Comparison of ENCODE assay signal across 10 cellular contexts in genomic region chr20:48718914-48719578, GRCh38.
DNase-seq lines count a peak whose midpoint lies in the region; ATAC-seq lines count a peak whose summit lies in the region.
"Had no signal": no experiment of that assay in that cellular context is flagged by ENCODE, and none has a peak within 500 bp of the region (broad histone marks: within the 10 kb centered on the region; RNA-seq: fewer than 3 reads in every experiment).

No MANE protein-coding gene starts in this region.

- no peak overlapping the region for H3K4me3 ChIP-seq in H7 (ENCODE audit: insufficient read depth, low read depth, low read length)

- peak; percentile 30 to 41 for ATAC-seq in activated CD4-positive, CD25-positive, alpha-beta regulatory T cell treated with anti-CD3 and anti-CD28 coated beads, Interleukin-2, amount 50 U/mL, for 24 hours
- peak; percentile 78 for ATAC-seq in effector memory CD8-positive, alpha-beta T cell (replicated peaks)
- ATAC-seq: Right ventricle myocardium inferior had no signal

- H3K9me3 Mint-ChIP-seq in effector memory CD8-positive, alpha-beta T cell, result no peaks in the 10 kb centered on the region
- no peaks in the 10 kb centered on the region for H3K9me3 Mint-ChIP-seq in stimulated activated naive CD8-positive, alpha-beta T cell treated with anti-CD3 and anti-CD28 coated beads, Interleukin-15, Interleukin-2, amounts not matched to agents 100 ng/mL and 50 ng/mL, for 24 hours

- peak overlapping the region; percentile 74 to 90 for H3K4me3 Mint-ChIP-seq in effector memory CD8-positive, alpha-beta T cell
- peak overlapping the region; percentile 67 for H3K4me3 Mint-ChIP-seq in stimulated activated naive CD8-positive, alpha-beta T cell treated with anti-CD3 and anti-CD28 coated beads, Interleukin-15, Interleukin-2, amounts not matched to agents 100 ng/mL and 50 ng/mL, for 24 hours

- no peaks in the 10 kb centered on the region for H3K27me3 ChIP-seq in H7 (ENCODE audit: control insufficient read depth, insufficient read depth, low read length)

- H3K27me3 Mint-ChIP-seq in effector memory CD8-positive, alpha-beta T cell, result no peaks in the 10 kb centered on the region
- H3K27me3 Mint-ChIP-seq in stimulated activated naive CD8-positive, alpha-beta T cell treated with anti-CD3 and anti-CD28 coated beads, Interleukin-15, Interleukin-2, amounts not matched to agents 100 ng/mL and 50 ng/mL, for 24 hours, result no peaks in the 10 kb centered on the region

- H3K36me3 ChIP-seq in H7 (replicated peaks; ENCODE audit: control insufficient read depth, insufficient read depth, low read length), result no peaks in the 10 kb centered on the region

- H3K4me1 Mint-ChIP-seq in effector memory CD8-positive, alpha-beta T cell (ENCODE audit: low read depth in 2 of 2), result peaks cover 93 to 94% of the 10 kb centered on the region in 2 donors
- H3K4me1 Mint-ChIP-seq in stimulated activated naive CD8-positive, alpha-beta T cell treated with anti-CD3 and anti-CD28 coated beads, Interleukin-15, Interleukin-2, amounts not matched to agents 100 ng/mL and 50 ng/mL, for 24 hours (ENCODE audit: low read depth), result peaks cover 100% of the 10 kb centered on the region

- peak overlapping the region; percentile 63 to 93 for H3K27ac Mint-ChIP-seq in effector memory CD8-positive, alpha-beta T cell
- peak overlapping the region; percentile 82 for H3K27ac Mint-ChIP-seq in stimulated activated naive CD8-positive, alpha-beta T cell treated with anti-CD3 and anti-CD28 coated beads, Interleukin-15, Interleukin-2, amounts not matched to agents 100 ng/mL and 50 ng/mL, for 24 hours

- peaks cover 30% of the 10 kb centered on the region for H3K36me3 Mint-ChIP-seq in effector memory CD8-positive, alpha-beta T cell (ENCODE audit: insufficient read depth)
- H3K36me3 Mint-ChIP-seq in stimulated activated naive CD8-positive, alpha-beta T cell treated with anti-CD3 and anti-CD28 coated beads, Interleukin-15, Interleukin-2, amounts not matched to agents 100 ng/mL and 50 ng/mL, for 24 hours (ENCODE audit: low read depth), result peaks cover 75% of the 10 kb centered on the region

- no peak for DNase-seq in activated CD4-positive, CD25-positive, alpha-beta regulatory T cell (lab: John Stamatoyannopoulos, UW)
- DNase-seq in activated CD8-positive, alpha-beta memory T cell treated with anti-CD3 and anti-CD28 coated beads for 24 hours, result peak; percentile 78
- peak; percentile 59 to 66 (median 65) for DNase-seq in effector memory CD8-positive, alpha-beta T cell
- DNase-seq in H7 (no peak), middle frontal gyrus (ENCODE audit: extremely low spot score, low spot score) (no peak), iPS-NIHi11 (ENCODE audit: low spot score) (no peak)
- DNase-seq: GF-D8 had no signal

Comparison
In these comparisons a context has a peak if more than half of its experiments do, and no peak if none do; other contexts are left out.
1. DNase-seq: peak in activated CD8-positive, alpha-beta memory T cell treated with anti-CD3 and anti-CD28 coated beads for 24 hours (single experiment) and effector memory CD8-positive, alpha-beta T cell (3 of 3); none in activated CD4-positive, CD25-positive, alpha-beta regulatory T cell (0 of 4), H7 (single experiment), middle frontal gyrus (single experiment) and iPS-NIHi11 (single experiment).